8 cellular contexts compared by ENCODE assay signal in the genomic region with DNA sequence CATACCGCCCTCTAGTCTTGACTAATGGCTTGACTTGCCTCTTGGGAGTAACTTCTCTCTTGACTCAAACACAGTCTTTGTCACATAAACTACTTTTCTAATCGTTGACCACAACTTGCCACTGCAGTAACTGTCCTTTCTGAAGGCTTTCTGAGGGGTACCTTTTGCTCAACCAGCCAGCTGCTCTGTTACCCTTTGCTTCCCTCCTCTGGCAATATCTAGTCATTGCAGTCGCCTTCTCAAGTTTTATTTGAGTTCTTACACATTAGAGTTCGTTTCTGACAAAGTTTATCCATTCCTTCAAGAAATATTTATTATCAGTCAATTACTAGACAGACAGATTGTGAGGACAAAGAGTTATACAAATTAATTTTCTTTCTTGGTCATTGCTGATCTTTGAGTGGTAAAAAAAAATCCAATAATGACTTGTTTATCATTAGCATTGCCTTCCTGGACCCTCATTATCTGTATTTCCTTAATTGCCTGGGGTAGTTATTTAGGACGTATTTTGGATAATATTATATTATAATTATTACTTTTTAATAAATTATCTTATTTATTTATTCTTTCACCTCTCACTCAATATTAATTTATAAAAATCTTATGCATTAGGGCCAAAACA.
A peak's percentile ranks its signal among the peaks of the same experiment; 100 is the strongest.
DNase-seq lines count a peak whose midpoint lies in the region; ATAC-seq and TF ChIP-seq lines count a peak whose summit lies in the region.

No MANE protein-coding gene starts in this region.

- no peaks in the 10 kb centered on the region for H3K4me1 ChIP-seq in spleen

- H3K36me3 ChIP-seq in spleen, result no peaks in the 10 kb centered on the region

- WGBS in spleen, 5 donors, result 21 to 35% (median 25%) methylated on average over 5 of the region's 5 CpGs

- intact Hi-C loops in spleen (cut with DNase I; ENCODE audit: low total_unique reads), result no loop called here

- DNase-seq in COLO668 (lab: John Stamatoyannopoulos, UW; ENCODE audit: unreplicated experiment), result peak; percentile 22
- peak; percentile 2 for DNase-seq in LNCaP clone FGC (ENCODE audit: low read depth)
- peak; percentile 67 for DNase-seq in SK-MEL-5 (ENCODE audit: low read depth, low spot score)
- peak; percentile 42 for DNase-seq in foreskin melanocyte
- no peak for DNase-seq in spleen
- DNase-seq in cerebellum (ENCODE audit: low spot score), result no peak

- in situ Hi-C loops in SK-MEL-5 (cut with HindIII; ENCODE audit: low pct_unique_long_range_greater_than_20kb, low sequenced_read_pairs), result no loop called here

- H3K4me3 ChIP-seq in LNCaP clone FGC (ENCODE audit: low read depth, low read length), result no peak overlapping the region
- no peak overlapping the region for H3K4me3 ChIP-seq in spleen

- peak; percentile 60 for ATAC-seq in GM19351 (IDR thresholded peaks at IDR 0.05; ENCODE audit: unreplicated experiment)
- ATAC-seq in GM21381 (IDR thresholded peaks at IDR 0.05; ENCODE audit: unreplicated experiment), result no peak

- H3K27ac ChIP-seq in spleen, result no peak overlapping the region

- TF ChIP-seq CTCF in LNCaP clone FGC (IDR thresholded peaks at IDR 0.05; ENCODE audit: control insufficient read depth, extremely low read depth, insufficient read depth), result peak; percentile 87
- peak in 10 of 11 experiments; percentile 18 to 62 (median 42) for TF ChIP-seq CTCF in spleen (IDR thresholded peaks at IDR 0.05 in 8 of 11, conservative IDR thresholded peaks at IDR 0.05 in 3 of 11)

- no peaks in the 10 kb centered on the region for H3K9me3 ChIP-seq in spleen

- no peaks in the 10 kb centered on the region for H3K27me3 ChIP-seq in spleen (replicated peaks in 1 of 7)

- no peak for TF ChIP-seq POLR2A in spleen (IDR thresholded peaks at IDR 0.05)

Comparison
In these comparisons a context has a peak if more than half of its experiments do, and no peak if none do; other contexts are left out.
1. DNase-seq: peak in COLO668 (single experiment), LNCaP clone FGC (single experiment), SK-MEL-5 (single experiment) and foreskin melanocyte (single experiment); none in spleen (single experiment) and cerebellum (single experiment).